ENCODE assay signal across 1 cellular context in the genomic region with DNA sequence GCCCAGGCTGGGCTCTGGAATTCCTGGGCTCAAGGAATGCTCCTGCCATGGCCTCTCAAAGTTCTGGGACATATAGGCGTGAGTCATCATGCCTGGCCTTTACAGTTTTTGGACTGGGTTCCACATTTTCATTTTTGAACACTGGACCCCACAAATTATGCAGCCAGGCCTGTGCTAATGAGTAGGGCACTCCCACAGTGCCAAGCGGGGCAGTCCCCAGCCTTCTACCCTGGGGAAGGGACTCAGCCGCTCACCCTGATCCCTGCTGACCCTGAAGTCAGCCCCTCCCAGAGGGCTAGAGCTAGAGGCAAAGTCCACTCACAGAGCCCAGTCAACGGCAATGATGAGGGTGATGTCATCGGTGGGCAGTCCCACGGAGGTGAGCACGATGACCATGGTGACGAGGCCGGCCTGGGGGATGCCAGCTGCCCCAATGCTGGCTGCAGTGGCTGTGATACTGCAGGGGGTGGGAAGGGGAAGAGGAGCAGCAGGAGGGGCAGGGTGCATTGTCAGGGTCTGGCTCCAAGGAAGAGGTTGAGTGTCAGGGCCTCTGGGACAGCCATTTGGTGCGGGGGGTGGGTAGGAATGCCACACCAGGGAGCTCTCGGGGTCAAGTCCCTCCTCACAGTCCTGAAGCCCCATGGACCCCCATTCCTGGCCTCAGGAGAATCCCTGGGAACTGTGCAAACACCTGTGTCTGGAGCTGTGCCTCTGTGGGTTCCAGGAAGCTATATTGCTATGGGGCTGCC.
TF ChIP-seq lines count a peak whose summit lies in the region.

No MANE protein-coding gene starts in this region.

TF ChIP-seq in HepG2, 621 proteins besides CTCF, POLR2A, EP300 and RAD21 (continued from another document):
- TF ChIP-seq, protein P1, sequence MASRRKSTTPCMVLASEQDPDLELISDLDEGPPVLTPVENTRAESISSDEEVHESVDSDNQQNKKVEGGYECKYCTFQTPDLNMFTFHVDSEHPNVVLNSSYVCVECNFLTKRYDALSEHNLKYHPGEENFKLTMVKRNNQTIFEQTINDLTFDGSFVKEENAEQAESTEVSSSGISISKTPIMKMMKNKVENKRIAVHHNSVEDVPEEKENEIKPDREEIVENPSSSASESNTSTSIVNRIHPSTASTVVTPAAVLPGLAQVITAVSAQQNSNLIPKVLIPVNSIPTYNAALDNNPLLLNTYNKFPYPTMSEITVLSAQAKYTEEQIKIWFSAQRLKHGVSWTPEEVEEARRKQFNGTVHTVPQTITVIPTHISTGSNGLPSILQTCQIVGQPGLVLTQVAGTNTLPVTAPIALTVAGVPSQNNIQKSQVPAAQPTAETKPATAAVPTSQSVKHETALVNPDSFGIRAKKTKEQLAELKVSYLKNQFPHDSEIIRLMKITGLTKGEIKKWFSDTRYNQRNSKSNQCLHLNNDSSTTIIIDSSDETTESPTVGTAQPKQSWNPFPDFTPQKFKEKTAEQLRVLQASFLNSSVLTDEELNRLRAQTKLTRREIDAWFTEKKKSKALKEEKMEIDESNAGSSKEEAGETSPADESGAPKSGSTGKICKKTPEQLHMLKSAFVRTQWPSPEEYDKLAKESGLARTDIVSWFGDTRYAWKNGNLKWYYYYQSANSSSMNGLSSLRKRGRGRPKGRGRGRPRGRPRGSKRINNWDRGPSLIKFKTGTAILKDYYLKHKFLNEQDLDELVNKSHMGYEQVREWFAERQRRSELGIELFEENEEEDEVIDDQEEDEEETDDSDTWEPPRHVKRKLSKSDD (CRISPR knock-in tag; IDR thresholded peaks at IDR 0.05; ENCODE audit: low read depth), result peak; percentile 53; the same call in 1 of the 2 replicates
- TF ChIP-seq MIXL1 (CRISPR knock-in tag; IDR thresholded peaks at IDR 0.05) (no peak), NFIC (IDR thresholded peaks at IDR 0.05; ENCODE audit: low read length) (no peak), SNAI1 (CRISPR knock-in tag; IDR thresholded peaks at IDR 0.05; ENCODE audit: borderline replicate concordance) (no peak), REL (CRISPR knock-in tag; conservative IDR thresholded peaks at IDR 0.05) (no peak), SOX13 (IDR thresholded peaks at IDR 0.05) (no peak), SOX13 (CRISPR knock-in tag; conservative IDR thresholded peaks at IDR 0.05 in 1 of 2, IDR thresholded peaks at IDR 0.05 in 1 of 2) (peak in 1 of 2 experiments; percentile 58; a peak in 2 of 4 replicates), ZNF773 (CRISPR knock-in tag; IDR thresholded peaks at IDR 0.05; ENCODE audit: borderline replicate concordance) (no peak), NR2F2 (IDR thresholded peaks at IDR 0.05; ENCODE audit: borderline replicate concordance, low read depth) (peak; percentile 75), JUND (CRISPR knock-in tag; IDR thresholded peaks at IDR 0.05) (peak; percentile 97), SIN3A (IDR thresholded peaks at IDR 0.05; ENCODE audit: borderline replicate concordance, low read depth, low read length) (no peak), YEATS4 (CRISPR knock-in tag; IDR thresholded peaks at IDR 0.05; ENCODE audit: borderline replicate concordance) (no peak), LCORL (IDR thresholded peaks at IDR 0.05) (peak; percentile 33; the same call in 1 of the 2 replicates), LCORL (CRISPR knock-in tag; IDR thresholded peaks at IDR 0.05) (peak; percentile 75)
